ENCODE assay signal across 8 cellular contexts in genomic region chr12:11171953-11172675, GRCh38. TPM values are rescaled to one million over a fixed set of nuclear protein-coding genes. Genes with fewer than 3 reads are reported as not detected.
DNase-seq lines count a peak whose midpoint lies in the region; ATAC-seq, FAIRE-seq and TF ChIP-seq lines count a peak whose summit lies in the region.

No MANE protein-coding gene starts in this region.

- intact Hi-C loops in HCT116 (cut with micrococcal nuclease) (no loop called here), prostate gland (cut with DNase I) (no loop called here)

- no peaks in the 10 kb centered on the region for H3K9me3 ChIP-seq in BE2C
- no peaks in the 10 kb centered on the region for H3K9me3 ChIP-seq in HCT116 (ENCODE audit: control insufficient read depth in 1 of 2, insufficient read depth in 1 of 2, low read depth in 1 of 2, low read length in 2 of 2)
- H3K9me3 ChIP-seq in SU-DHL-6 (ENCODE audit: insufficient read depth, low read length) = no peaks in the 10 kb centered on the region
- no peaks in the 10 kb centered on the region for H3K9me3 ChIP-seq in fibroblast of lung (ENCODE audit: control insufficient read depth, insufficient read depth, low read depth, low read length)
- no peaks in the 10 kb centered on the region for H3K9me3 ChIP-seq in prostate gland

- no peak for TF ChIP-seq RAD21 in HCT116 (IDR thresholded peaks at IDR 0.05; ENCODE audit: low read depth)

- WGBS in prostate gland = 2% methylated on average over 10 of the region's 10 CpGs

- TSS peak; percentile 83 for BruUV-seq in HCT116 (replicated peaks; lab: Mats Ljungman, UMichigan)

- 0 out of 2 replicates have a peak, but pooled peaks cover 3% of the 10 kb centered on the region for H3F3A ChIP-seq in SU-DHL-6 (ENCODE audit: insufficient read depth)

- H2AFZ ChIP-seq in HCT116 (ENCODE audit: low read depth, low read length, poor library complexity, severe bottlenecking) (peak overlapping the region; percentile 49), SU-DHL-6 (ENCODE audit: low read depth, low read length, severe bottlenecking) (peak overlapping the region; percentile 42), fibroblast of lung (ENCODE audit: low read length) (peak overlapping the region; percentile 72)

- peaks cover 71% of the 10 kb centered on the region for H3K79me2 ChIP-seq in HCT116 (ENCODE audit: insufficient read depth, low read length)
- peaks cover 38% of the 10 kb centered on the region for H3K79me2 ChIP-seq in SU-DHL-6 (ENCODE audit: insufficient read depth, low read length)
- H3K79me2 ChIP-seq in fibroblast of lung (ENCODE audit: control insufficient read depth, insufficient read depth, low read length) = peaks cover 57% of the 10 kb centered on the region

- H3K4me3 ChIP-seq in BE2C (ENCODE audit: low read depth, low read length) (peak overlapping the region; percentile 87), HCT116 (replicated peaks in 1 of 2; ENCODE audit: low read depth in 1 of 2, low read length in 2 of 2) (peak overlapping the region; percentile 77 to 83), SU-DHL-6 (ENCODE audit: insufficient read depth, low read length, poor library complexity, severe bottlenecking) (peak overlapping the region; percentile 70), fibroblast of lung (replicated peaks in 1 of 4; ENCODE audit: control extremely low read depth in 1 of 4, insufficient read depth in 1 of 4, low read depth in 3 of 4, low read length in 4 of 4) (peak overlapping the region; percentile 62 to 94 (median 72)), prostate gland (peak overlapping the region; percentile 89 to 97)

- no peaks in the 10 kb centered on the region for H3K4me1 ChIP-seq in BE2C
- H3K4me1 ChIP-seq in HCT116 (ENCODE audit: control insufficient read depth in 1 of 2, insufficient read depth in 2 of 2, low read length in 2 of 2) = peaks cover 3 to 13% of the 10 kb centered on the region in 2 experiments; a peak in 2 of 4 replicates
- H3K4me1 ChIP-seq in fibroblast of lung (ENCODE audit: control insufficient read depth, extremely low read depth, insufficient read depth, low read length) = no peaks in the 10 kb centered on the region
- no peaks in the 10 kb centered on the region for H3K4me1 ChIP-seq in prostate gland (replicated peaks)

- FAIRE-seq in frontal cortex (lab: Jason Lieb, UNC) = no peak

- TF ChIP-seq POLR2A in HCT116 (IDR thresholded peaks at IDR 0.05; ENCODE audit: borderline replicate concordance, extremely low read depth, insufficient read depth, insufficient read length) (no peak), prostate gland (IDR thresholded peaks at IDR 0.05) (no peak)

- CTCF ChIA-PET in HCT116 (lab: Charles Lee) = interaction anchor here (1.5 to 2.1 kb wide), 2 partner anchors 28 to 401 kb away, joined by 6 to 9 read pairs; no protein-coding TSS in a partner anchor

- H3K27ac ChIP-seq in HCT116 (ENCODE audit: low read depth, low read length) = peak overlapping the region; percentile 94
- H3K27ac ChIP-seq in SU-DHL-6 (ENCODE audit: low read depth, low read length) = no peak overlapping the region
- peak overlapping the region; percentile 94 for H3K27ac ChIP-seq in fibroblast of lung (ENCODE audit: insufficient read depth, low read length)
- peak overlapping the region; percentile 90 to 93 for H3K27ac ChIP-seq in prostate gland

- ATAC-seq in HCT116 = no peak

- H3K9me2 ChIP-seq in HCT116 (ENCODE audit: insufficient read depth) (no peaks in the 10 kb centered on the region), SU-DHL-6 (replicated peaks; ENCODE audit: insufficient read depth, low read length) (no peaks in the 10 kb centered on the region)

- RAD21 ChIA-PET in HCT116 (lab: Charles Lee; ENCODE audit: low non-redundant PET in 1 of 2, low total read pairs in 2 of 2, uncharacterized antibody in 2 of 2, unreplicated experiment in 2 of 2) = no interaction called here

- TF ChIP-seq CTCF in BE2C (IDR thresholded peaks at IDR 0.05; ENCODE audit: low read depth, low read length) (no peak), HCT116 (IDR thresholded peaks at IDR 0.05 in 2 of 3, conservative IDR thresholded peaks at IDR 0.05 in 1 of 3; ENCODE audit: borderline replicate concordance in 1 of 3, insufficient read depth in 1 of 3, low read depth in 2 of 3, low read length in 2 of 3) (no peak), SU-DHL-6 (IDR thresholded peaks at IDR 0.05; ENCODE audit: insufficient read depth, low read length, poor library complexity, severe bottlenecking) (no peak), fibroblast of lung (conservative IDR thresholded peaks at IDR 0.05 in 1 of 2, IDR thresholded peaks at IDR 0.05 in 1 of 2; ENCODE audit: low read depth in 1 of 2, low read length in 2 of 2) (no peak), prostate gland (IDR thresholded peaks at IDR 0.05) (no peak)

- H3K27me3 ChIP-seq in BE2C (no peaks in the 10 kb centered on the region), HCT116 (ENCODE audit: insufficient read depth, low read length) (no peaks in the 10 kb centered on the region), SU-DHL-6 (ENCODE audit: low read length) (no peaks in the 10 kb centered on the region), fibroblast of lung (ENCODE audit: control insufficient read depth, insufficient read depth, low read length) (no peaks in the 10 kb centered on the region), prostate gland (replicated peaks; ENCODE audit: insufficient read depth) (no peaks in the 10 kb centered on the region)

- DNase-seq in BE2C (no peak), HCT116 (ENCODE audit: low read depth, low spot score) (no peak), fibroblast of lung (ENCODE audit: low read depth in 2 of 2) (peak; percentile 30 to 43), prostate gland (ENCODE audit: low spot score) (no peak), GDM1 (lab: John Stamatoyannopoulos, UW) (no peak), frontal cortex (ENCODE audit: low spot score in 2 of 2) (no peak)
- DNase-seq in activated effector memory CD4-positive, alpha-beta T cell treated with anti-CD3 and anti-CD28 coated beads, Interleukin-2, amount 50 U/mL, for 16 hours = no peak

- H3K9ac ChIP-seq in HCT116 (ENCODE audit: low read length) (peak overlapping the region; percentile 79), SU-DHL-6 (ENCODE audit: low read length) (peak overlapping the region; percentile 62), fibroblast of lung (ENCODE audit: insufficient read depth, low read length) (peak overlapping the region; percentile 97)

- no peaks in the 10 kb centered on the region; the same call in none of the 2 replicates for H3K36me3 ChIP-seq in BE2C
- H3K36me3 ChIP-seq in HCT116 (ENCODE audit: control insufficient read depth in 1 of 2, insufficient read depth in 2 of 2, low read length in 2 of 2) = peaks cover 0 to 17% of the 10 kb centered on the region in 2 experiments; a peak in 1 of 4 replicates
- H3K36me3 ChIP-seq in SU-DHL-6 (ENCODE audit: low read length) = no peaks in the 10 kb centered on the region
- no peaks in the 10 kb centered on the region for H3K36me3 ChIP-seq in fibroblast of lung (ENCODE audit: control insufficient read depth, insufficient read depth, low read length)
- H3K36me3 ChIP-seq in prostate gland = no peaks in the 10 kb centered on the region

- H4K20me1 ChIP-seq in HCT116 (ENCODE audit: insufficient read depth) (peaks cover 3% of the 10 kb centered on the region; the same call in 1 of the 2 replicates), SU-DHL-6 (ENCODE audit: low read depth, low read length) (no peaks in the 10 kb centered on the region), fibroblast of lung (ENCODE audit: control insufficient read depth, extremely low read depth, insufficient read depth, low read length) (no peaks in the 10 kb centered on the region)

- H3K4me2 ChIP-seq in HCT116 (ENCODE audit: low read length) = peak overlapping the region; percentile 84
- H3K4me2 ChIP-seq in SU-DHL-6 (ENCODE audit: low read depth, low read length, poor library complexity, severe bottlenecking) = peak overlapping the region; percentile 78
- peak overlapping the region; percentile 70 for H3K4me2 ChIP-seq in fibroblast of lung (ENCODE audit: extremely low read depth, insufficient read depth, low read length)

- POLR2A ChIA-PET in HCT116 (lab: Charles Lee) = interaction anchor here (1.0 to 2.2 kb wide), 4 partner anchors 9 to 14 kb away, joined by 3 to 7 read pairs (median 4); no protein-coding TSS in a partner anchor

TF ChIP-seq in HCT116, 20 proteins besides CTCF, POLR2A, EP300 and RAD21 (continues in another document):
- TF ChIP-seq SIN3A (IDR thresholded peaks at IDR 0.05; ENCODE audit: low read depth) (no peak), JUND (IDR thresholded peaks at IDR 0.05) (no peak), YY1 (IDR thresholded peaks at IDR 0.05; ENCODE audit: extremely low read depth, insufficient replicate concordance, low read depth, low read length) (no peak), POLR2AphosphoS5 (IDR thresholded peaks at IDR 0.05; ENCODE audit: low read depth, low read length) (no peak), CBX3 (IDR thresholded peaks at IDR 0.05; ENCODE audit: low read depth) (no peak), ATF3 (IDR thresholded peaks at IDR 0.05) (no peak)

RNA-seq across cellular contexts. Expression of gene SMIM10L1, which starts 1.1 kb away (rescaled TPM):
- polyA plus RNA-seq in BE2C (2012; ENCODE audit: insufficient read depth, insufficient read length, low read depth) = 12.1 TPM
- 6.4 TPM for total RNA-seq in HCT116 (2021; ENCODE audit: unreplicated experiment)
- polyA plus RNA-seq in HCT116 (2012) = 2.9 and 3.3 TPM in 2 replicates
- total RNA-seq in fibroblast of lung = 4.4 and 4.8 TPM in 2 replicates
- polyA plus RNA-seq in fibroblast of lung = 4.8 and 5.5 TPM in 2 replicates
- polyA plus RNA-seq in fibroblast of lung (2012) = 8.6 and 9.4 TPM in 2 replicates
- polyA minus RNA-seq in fibroblast of lung (ENCODE audit: low replicate concordance) = 0.86 and 1.2 TPM in 2 replicates
- total RNA-seq in prostate gland = 10 to 100 TPM in 1 of 2 donors, 1 to 10 TPM in 1; 9.8 to 10.8 TPM
- total RNA-seq in frontal cortex = 10.2 TPM

RNA-seq across cellular contexts. Expression of gene TAS2R42, which starts 14.6 kb away (rescaled TPM):
- not detected for polyA plus RNA-seq in BE2C (2012; ENCODE audit: insufficient read depth, insufficient read length, low read depth)
- total RNA-seq in HCT116 (2021; ENCODE audit: unreplicated experiment) (not detected), fibroblast of lung (not detected in 2 replicates), prostate gland (not detected), frontal cortex (not detected)
- not detected in 2 replicates for polyA plus RNA-seq in HCT116 (2012)
- not detected in 2 replicates for polyA plus RNA-seq in fibroblast of lung
- polyA plus RNA-seq in fibroblast of lung (2012) = not detected in 2 replicates
- not detected in 2 replicates for polyA minus RNA-seq in fibroblast of lung (ENCODE audit: low replicate concordance)

RNA-seq across cellular contexts. Expression of gene TAS2R30, which starts 37.7 kb away (rescaled TPM):
- not detected for polyA plus RNA-seq in BE2C (2012; ENCODE audit: insufficient read depth, insufficient read length, low read depth)
- 1.5 TPM for total RNA-seq in HCT116 (2021; ENCODE audit: unreplicated experiment)
- polyA plus RNA-seq in HCT116 (2012) = not detected in 2 replicates
- total RNA-seq in fibroblast of lung = 2.6 and 4.0 TPM in 2 replicates
- 0.08 TPM in 1 of 2 replicates, not detected in the other for polyA plus RNA-seq in fibroblast of lung
- polyA plus RNA-seq in fibroblast of lung (2012) = not detected in 2 replicates
- 0.56 TPM in 1 of 2 replicates, not detected in the other for polyA minus RNA-seq in fibroblast of lung (ENCODE audit: low replicate concordance)
- total RNA-seq in prostate gland = 1 to 10 TPM; 1.5 to 3.7 TPM
- 6.5 TPM for total RNA-seq in frontal cortex

Comparison
In these comparisons a context has a peak if more than half of its experiments do, and no peak if none do; other contexts are left out.
1. DNase-seq: peak in fibroblast of lung (2 of 2); none in BE2C (single experiment), HCT116 (single experiment), prostate gland (single experiment), activated effector memory CD4-positive, alpha-beta T cell treated with anti-CD3 and anti-CD28 coated beads, Interleukin-2, amount 50 U/mL, for 16 hours (single experiment), GDM1 (single experiment) and frontal cortex (0 of 2).
2. Peak in every context shown above with its lines, with median percentiles within 50 percentile points of each other: H3K4me3 ChIP-seq, H2AFZ ChIP-seq, H3K4me2 ChIP-seq and H3K9ac ChIP-seq.